In genomic region chr17:49299996-49300395, GRCh38 we compare ENCODE assay signal across 33 cellular contexts.
"Had no signal": no experiment of that assay in that cellular context is flagged by ENCODE, and none has a peak within 500 bp of the region (broad histone marks: within the 10 kb centered on the region; RNA-seq: fewer than 3 reads in every experiment).

No MANE protein-coding gene starts in this region.

- H3K9me3 Mint-ChIP-seq: activated CD4-positive, alpha-beta memory T cell treated with anti-CD3 and anti-CD28 coated beads for 36 hours; activated CD4-positive, alpha-beta T cell treated with anti-CD3 and anti-CD28 coated beads, Interleukin-2, amount 10 ng/mL, durations not matched to agents 24 days and 14 days; activated naive CD4-positive, alpha-beta T cell treated with anti-CD3 and anti-CD28 coated beads for 36 hours; activated naive CD4-positive, alpha-beta T cell treated with anti-CD3 and anti-CD28 coated beads, Interleukin-2, amount 50 U/mL, for 24 hours; activated naive CD8-positive, alpha-beta T cell treated with anti-CD3 and anti-CD28 coated beads for 36 hours; activated naive CD8-positive, alpha-beta T cell treated with anti-CD3 and anti-CD28 coated beads, Interleukin-2, amount 50 U/mL, for 24 hours; activated T-helper 1 cell treated with anti-CD3 and anti-CD28 coated beads, Interleukin-12 subunit alpha, Interleukin-12 subunit beta, Interleukin-2, Interleukin-4 antibody, amounts not matched to agents 30 ng/mL and 10 ng/mL and 1 ng/mL, durations not matched to agents 14 hours and 24 hours and 36 hours; activated T-helper 2 cell treated with anti-CD3 and anti-CD28 coated beads, Interferon-gamma antibody, Interleukin-2, Interleukin-4, amounts not matched to agents 10 μg/mL and 5 μg/mL and 100 μg/mL, durations not matched to agents 14 hours and 24 hours and 36 hours; endodermal cell; T-helper 2 cell treated with Interferon-gamma antibody and Interleukin-4, amounts not matched to agents 5 μg/mL and 100 μg/mL, for 36 hours had no signal

- ATAC-seq: activated CD4-positive, alpha-beta T cell treated with anti-CD3 and anti-CD28 coated beads for 36 hours; activated CD8-positive, alpha-beta memory T cell treated with anti-CD3 and anti-CD28 coated beads, Interleukin-2, amount 10 ng/mL, durations not matched to agents 7 days and 5 days; activated CD8-positive, alpha-beta T cell treated with anti-CD3 and anti-CD28 coated beads, Interleukin-2, amount 10 ng/mL, durations not matched to agents 7 days and 5 days; activated naive CD8-positive, alpha-beta T cell treated with anti-CD3 and anti-CD28 coated beads, Interleukin-2, amount 50 U/mL, for 24 hours; body of pancreas; foreskin keratinocyte; gastrocnemius medialis; T-helper 17 cell had no signal

- DNase-seq: activated CD4-positive, alpha-beta memory T cell treated with anti-CD3 and anti-CD28 coated beads for 36 hours; activated CD4-positive, alpha-beta T cell treated with anti-CD3 and anti-CD28 coated beads for 36 hours; activated CD4-positive, alpha-beta T cell treated with anti-CD3 and anti-CD28 coated beads, Interleukin-2, amount 10 ng/mL, durations not matched to agents 24 days and 14 days; activated CD4-positive, CD25-positive, alpha-beta regulatory T cell; activated CD4-positive, CD25-positive, alpha-beta regulatory T cell treated with anti-CD3 and anti-CD28 coated beads, Interleukin-2, amount 50 U/mL, for 72 hours; activated CD8-positive, alpha-beta memory T cell treated with anti-CD3 and anti-CD28 coated beads, Interleukin-2, amount 10 ng/mL, durations not matched to agents 7 days and 5 days; activated CD8-positive, alpha-beta memory T cell treated with anti-CD3 and anti-CD28 coated beads, Interleukin-2, amount 50 U/mL, for 4 hours; activated CD8-positive, alpha-beta T cell treated with anti-CD3 and anti-CD28 coated beads, Interleukin-2, amount 10 ng/mL, durations not matched to agents 7 days and 5 days; activated effector memory CD4-positive, alpha-beta T cell treated with anti-CD3 and anti-CD28 coated beads, Interleukin-2, amount 50 U/mL, for 16 hours; activated naive CD4-positive, alpha-beta T cell treated with anti-CD3 and anti-CD28 coated beads for 36 hours; activated naive CD8-positive, alpha-beta T cell treated with anti-CD3 and anti-CD28 coated beads for 36 hours; activated naive CD8-positive, alpha-beta T cell treated with anti-CD3 and anti-CD28 coated beads, Interleukin-2, amount 50 U/mL, for 24 hours; activated T-cell treated with anti-CD3 and anti-CD28 coated beads, Interleukin-2, amount 50 U/mL, for 1 hour; activated T-cell treated with anti-CD3 and anti-CD28 coated beads, Interleukin-2, amount 50 U/mL, for 48 hours; adrenal gland; amygdala; aorta; body of pancreas; caudate nucleus; cortex of kidney; effector memory CD4-positive, alpha-beta T cell; endodermal cell; foreskin keratinocyte; gastrocnemius medialis; T-helper 1 cell; T-helper 17 cell; T1000; WERI-Rb-1 had no signal

- H3K27me3 ChIP-seq: adrenal gland, body of pancreas, esophagus muscularis mucosa, foreskin keratinocyte, gastrocnemius medialis had no signal

- H3K4me3 Mint-ChIP-seq: activated CD4-positive, alpha-beta memory T cell treated with anti-CD3 and anti-CD28 coated beads for 36 hours; activated CD4-positive, alpha-beta T cell treated with anti-CD3 and anti-CD28 coated beads for 36 hours; activated CD4-positive, alpha-beta T cell treated with anti-CD3 and anti-CD28 coated beads, Interleukin-2, amount 10 ng/mL, durations not matched to agents 24 days and 14 days; activated CD8-positive, alpha-beta memory T cell treated with anti-CD3 and anti-CD28 coated beads, Interleukin-2, amount 10 ng/mL, durations not matched to agents 7 days and 5 days; activated CD8-positive, alpha-beta T cell treated with anti-CD3 and anti-CD28 coated beads, Interleukin-2, amount 10 ng/mL, durations not matched to agents 7 days and 5 days; activated naive CD4-positive, alpha-beta T cell treated with anti-CD3 and anti-CD28 coated beads for 36 hours; activated naive CD4-positive, alpha-beta T cell treated with anti-CD3 and anti-CD28 coated beads, Interleukin-2, amount 50 U/mL, for 24 hours; activated naive CD8-positive, alpha-beta T cell treated with anti-CD3 and anti-CD28 coated beads for 36 hours; activated naive CD8-positive, alpha-beta T cell treated with anti-CD3 and anti-CD28 coated beads, Interleukin-2, amount 50 U/mL, for 24 hours; activated T-helper 1 cell treated with anti-CD3 and anti-CD28 coated beads, Interleukin-12 subunit alpha, Interleukin-12 subunit beta, Interleukin-2, Interleukin-4 antibody, amounts not matched to agents 30 ng/mL and 10 ng/mL and 1 ng/mL, durations not matched to agents 14 hours and 24 hours and 36 hours; endodermal cell; T-helper 17 cell; T-helper 2 cell treated with Interferon-gamma antibody and Interleukin-4, amounts not matched to agents 5 μg/mL and 100 μg/mL, for 36 hours had no signal

- H3K9me3 ChIP-seq: adrenal gland, body of pancreas, esophagus muscularis mucosa, gastrocnemius medialis had no signal

- H3K27ac Mint-ChIP-seq: activated CD4-positive, alpha-beta memory T cell treated with anti-CD3 and anti-CD28 coated beads for 36 hours; activated CD4-positive, alpha-beta T cell treated with anti-CD3 and anti-CD28 coated beads for 36 hours; activated CD4-positive, alpha-beta T cell treated with anti-CD3 and anti-CD28 coated beads, Interleukin-2, amount 10 ng/mL, durations not matched to agents 24 days and 14 days; activated CD8-positive, alpha-beta memory T cell treated with anti-CD3 and anti-CD28 coated beads, Interleukin-2, amount 10 ng/mL, durations not matched to agents 7 days and 5 days; activated CD8-positive, alpha-beta T cell treated with anti-CD3 and anti-CD28 coated beads, Interleukin-2, amount 10 ng/mL, durations not matched to agents 7 days and 5 days; activated naive CD4-positive, alpha-beta T cell treated with anti-CD3 and anti-CD28 coated beads for 36 hours; activated naive CD4-positive, alpha-beta T cell treated with anti-CD3 and anti-CD28 coated beads, Interleukin-2, amount 50 U/mL, for 24 hours; activated naive CD8-positive, alpha-beta T cell treated with anti-CD3 and anti-CD28 coated beads for 36 hours; activated naive CD8-positive, alpha-beta T cell treated with anti-CD3 and anti-CD28 coated beads, Interleukin-2, amount 50 U/mL, for 24 hours; activated T-helper 1 cell treated with anti-CD3 and anti-CD28 coated beads, Interleukin-12 subunit alpha, Interleukin-12 subunit beta, Interleukin-2, Interleukin-4 antibody, amounts not matched to agents 30 ng/mL and 10 ng/mL and 1 ng/mL, durations not matched to agents 14 hours and 24 hours and 36 hours; activated T-helper 2 cell treated with anti-CD3 and anti-CD28 coated beads, Interferon-gamma antibody, Interleukin-2, Interleukin-4, amounts not matched to agents 10 μg/mL and 5 μg/mL and 100 μg/mL, durations not matched to agents 14 hours and 24 hours and 36 hours; endodermal cell; T-helper 2 cell treated with Interferon-gamma antibody and Interleukin-4, amounts not matched to agents 5 μg/mL and 100 μg/mL, for 36 hours had no signal

- H3K27ac ChIP-seq: adrenal gland, body of pancreas, esophagus muscularis mucosa, foreskin keratinocyte, gastrocnemius medialis, WERI-Rb-1 had no signal

- H3K4me3 ChIP-seq: adrenal gland, body of pancreas, esophagus muscularis mucosa, gastrocnemius medialis had no signal

- H3K27me3 Mint-ChIP-seq: activated CD4-positive, alpha-beta memory T cell treated with anti-CD3 and anti-CD28 coated beads for 36 hours; activated CD4-positive, alpha-beta T cell treated with anti-CD3 and anti-CD28 coated beads for 36 hours; activated CD4-positive, alpha-beta T cell treated with anti-CD3 and anti-CD28 coated beads, Interleukin-2, amount 10 ng/mL, durations not matched to agents 24 days and 14 days; activated CD8-positive, alpha-beta memory T cell treated with anti-CD3 and anti-CD28 coated beads, Interleukin-2, amount 10 ng/mL, durations not matched to agents 7 days and 5 days; activated naive CD4-positive, alpha-beta T cell treated with anti-CD3 and anti-CD28 coated beads, Interleukin-2, amount 50 U/mL, for 24 hours; activated naive CD8-positive, alpha-beta T cell treated with anti-CD3 and anti-CD28 coated beads for 36 hours; activated naive CD8-positive, alpha-beta T cell treated with anti-CD3 and anti-CD28 coated beads, Interleukin-2, amount 50 U/mL, for 24 hours; T-helper 17 cell had no signal

- H3K4me1 Mint-ChIP-seq: activated CD4-positive, alpha-beta T cell treated with anti-CD3 and anti-CD28 coated beads for 36 hours; activated CD4-positive, alpha-beta T cell treated with anti-CD3 and anti-CD28 coated beads, Interleukin-2, amount 10 ng/mL, durations not matched to agents 24 days and 14 days; activated naive CD4-positive, alpha-beta T cell treated with anti-CD3 and anti-CD28 coated beads, Interleukin-2, amount 50 U/mL, for 24 hours; activated naive CD8-positive, alpha-beta T cell treated with anti-CD3 and anti-CD28 coated beads, Interleukin-2, amount 50 U/mL, for 24 hours; endodermal cell had no signal

- H3K4me1 ChIP-seq: adrenal gland, body of pancreas, esophagus muscularis mucosa, foreskin keratinocyte, gastrocnemius medialis had no signal
